In genomic region chr2:10659898-10660568, GRCh38 we compare ENCODE assay signal across 8 cellular contexts. TPM values are rescaled to one million over a fixed set of nuclear protein-coding genes. Genes with fewer than 3 reads are reported as not detected.
A peak's percentile ranks its signal among the peaks of the same experiment; 100 is the strongest.
DNase-seq lines count a peak whose midpoint lies in the region; ATAC-seq and TF ChIP-seq lines count a peak whose summit lies in the region.

No MANE protein-coding gene starts in this region.

- peak; percentile 70 for TF ChIP-seq CTCF in A673 (conservative IDR thresholded peaks at IDR 0.05; ENCODE audit: low read depth, low read length)
- TF ChIP-seq CTCF in GM12875 (IDR thresholded peaks at IDR 0.05; ENCODE audit: borderline replicate concordance, insufficient read depth, low read depth, low read length), result peak; percentile 55
- peak; percentile 61 for TF ChIP-seq CTCF in OCI-LY7 (conservative IDR thresholded peaks at IDR 0.05; ENCODE audit: low read length)

- no peaks in the 10 kb centered on the region for H3K27me3 ChIP-seq in A673 (replicated peaks; ENCODE audit: insufficient read depth, low read depth, low read length, poor library complexity)

- ATAC-seq in Right ventricle myocardium superior (ENCODE audit: poor library complexity), result peak; percentile 91
- ATAC-seq in GM21576 (IDR thresholded peaks at IDR 0.05; ENCODE audit: unreplicated experiment), result no peak
- no peak for ATAC-seq in HG02970 (IDR thresholded peaks at IDR 0.05; ENCODE audit: low FRiP score, unreplicated experiment)

- POLR2A ChIA-PET in A673 (lab: Charles Lee; ENCODE audit: low non-redundant PET) (no interaction called here), OCI-LY7 (lab: Charles Lee) (interaction anchor here (0.6 kb wide), 2 partner anchors 148 to 954 kb away, joined by 3 to 4 read pairs; no protein-coding TSS in a partner anchor)

- H3K4me1 ChIP-seq in A673 (ENCODE audit: insufficient read depth, low read length, poor library complexity, severe bottlenecking) (no peaks in the 10 kb centered on the region), OCI-LY7 (ENCODE audit: insufficient read depth, low read length, poor library complexity, severe bottlenecking) (no peaks in the 10 kb centered on the region)

- H3K4me3 ChIP-seq in A673 (ENCODE audit: low read depth, low read length, poor library complexity, severe bottlenecking) (no peak overlapping the region), GM12875 (ENCODE audit: low read depth, low read length) (no peak overlapping the region), OCI-LY7 (ENCODE audit: low read depth, low read length, poor library complexity, severe bottlenecking) (no peak overlapping the region)

- peaks cover 45% of the 10 kb centered on the region for H3K36me3 ChIP-seq in A673 (ENCODE audit: insufficient read depth, low read length, poor library complexity, severe bottlenecking)
- peaks cover 86% of the 10 kb centered on the region for H3K36me3 ChIP-seq in OCI-LY7 (ENCODE audit: insufficient read depth, low read length)

- H3K9me2 ChIP-seq in OCI-LY7 (ENCODE audit: insufficient read depth, low read length), result no peaks in the 10 kb centered on the region

- H3K4me2 ChIP-seq in OCI-LY7 (ENCODE audit: low read length), result no peak overlapping the region

- H4K20me1 ChIP-seq in OCI-LY7 (ENCODE audit: insufficient read depth, low read length), result no peaks in the 10 kb centered on the region

- CTCF ChIA-PET in A673 (lab: Charles Lee), result no interaction called here
- CTCF ChIA-PET in OCI-LY7 (lab: Charles Lee; ENCODE audit: unreplicated experiment), result no interaction called here

- BruUV-seq in A673 (replicated peaks; lab: Mats Ljungman, UMichigan) (no TSS peak), OCI-LY7 (replicated peaks; lab: Mats Ljungman, UMichigan) (no TSS peak)

- no peaks in the 10 kb centered on the region for H3K9me3 ChIP-seq in A673 (ENCODE audit: low read depth, low read length, poor library complexity, severe bottlenecking)
- H3K9me3 ChIP-seq in OCI-LY7 (ENCODE audit: low read length), result no peaks in the 10 kb centered on the region

- H3K27ac ChIP-seq in A673 (ENCODE audit: low read depth, low read length, poor library complexity, severe bottlenecking) (no peak overlapping the region), OCI-LY7 (ENCODE audit: low read depth, low read length, poor library complexity, severe bottlenecking) (no peak overlapping the region)

- intact Hi-C loops in A673 (cut with micrococcal nuclease; ENCODE audit: unreplicated experiment), result loop anchor here (10.0 kb wide), 1 partner anchor 585 kb away; no protein-coding TSS in a partner anchor
- intact Hi-C loops in OCI-LY7 (cut with micrococcal nuclease; ENCODE audit: unreplicated experiment), result no loop called here
- intact Hi-C loops in Right ventricle myocardium superior (cut with DNase I), result loop anchor here (10.0 kb wide), 1 partner anchor 535 kb away; the partner anchor contains the start of gene RRM2

- H3K79me2 ChIP-seq in OCI-LY7 (ENCODE audit: insufficient read depth, low read depth, low read length), result no peaks in the 10 kb centered on the region

- no peak overlapping the region for H2AFZ ChIP-seq in OCI-LY7 (ENCODE audit: low read length)

- DNase-seq in A673 (ENCODE audit: low spot score) (peak; percentile 19), OCI-LY7 (ENCODE audit: low spot score) (no peak), Right ventricle myocardium superior (peak; percentile 62), retina (peak; percentile 46)
- peak; percentile 41 for DNase-seq in activated naive CD4-positive, alpha-beta T cell treated with anti-CD3 and anti-CD28 coated beads, Interleukin-2, amount 50 U/mL, for 16 hours

RNA-seq across cellular contexts. Expression of gene NOL10, which starts 29.7 kb away (rescaled TPM):
- total RNA-seq in A673 (2021) (43.7 and 47.1 TPM in 2 replicates), OCI-LY7 (2022) (24.8 and 31.7 TPM in 2 replicates), Right ventricle myocardium superior (17.9 TPM)
- 23.7 and 26.9 TPM in 2 replicates for total RNA-seq in OCI-LY7 (2014; rRNA removed; shearing (Covaris generic))
